In the genomic region with DNA sequence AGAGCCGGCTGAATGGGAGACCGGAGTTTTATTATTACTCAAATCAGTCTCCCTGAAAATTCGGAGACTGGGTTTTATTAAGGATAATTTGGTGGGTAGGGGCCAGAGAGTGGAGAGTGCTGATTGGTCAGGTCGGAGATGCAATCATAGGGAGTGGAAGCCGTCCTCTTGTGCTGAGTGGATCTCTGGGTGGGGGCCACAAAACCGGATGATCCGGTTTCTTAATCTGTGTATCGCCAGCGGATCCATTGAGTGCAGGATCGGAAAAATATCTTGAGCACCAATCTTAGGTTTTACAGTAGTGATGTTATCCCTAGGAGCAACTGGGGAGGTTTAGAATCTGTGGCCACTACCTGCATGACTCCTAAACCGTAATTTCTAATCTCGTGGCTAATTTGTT, we compare ENCODE assay signal across 1 cellular context.
TF ChIP-seq lines count a peak whose summit lies in the region.

No MANE protein-coding gene starts in this region.

TF ChIP-seq in endothelial cell of umbilical vein, 7 proteins besides CTCF, POLR2A, EP300 and RAD21 (continued from another document):
- TF ChIP-seq JUN (IDR thresholded peaks at IDR 0.05; ENCODE audit: borderline replicate concordance, insufficient read depth, insufficient read length, low read depth): no peak
